Comparison of ENCODE assay signal across 15 cellular contexts in the genomic region with DNA sequence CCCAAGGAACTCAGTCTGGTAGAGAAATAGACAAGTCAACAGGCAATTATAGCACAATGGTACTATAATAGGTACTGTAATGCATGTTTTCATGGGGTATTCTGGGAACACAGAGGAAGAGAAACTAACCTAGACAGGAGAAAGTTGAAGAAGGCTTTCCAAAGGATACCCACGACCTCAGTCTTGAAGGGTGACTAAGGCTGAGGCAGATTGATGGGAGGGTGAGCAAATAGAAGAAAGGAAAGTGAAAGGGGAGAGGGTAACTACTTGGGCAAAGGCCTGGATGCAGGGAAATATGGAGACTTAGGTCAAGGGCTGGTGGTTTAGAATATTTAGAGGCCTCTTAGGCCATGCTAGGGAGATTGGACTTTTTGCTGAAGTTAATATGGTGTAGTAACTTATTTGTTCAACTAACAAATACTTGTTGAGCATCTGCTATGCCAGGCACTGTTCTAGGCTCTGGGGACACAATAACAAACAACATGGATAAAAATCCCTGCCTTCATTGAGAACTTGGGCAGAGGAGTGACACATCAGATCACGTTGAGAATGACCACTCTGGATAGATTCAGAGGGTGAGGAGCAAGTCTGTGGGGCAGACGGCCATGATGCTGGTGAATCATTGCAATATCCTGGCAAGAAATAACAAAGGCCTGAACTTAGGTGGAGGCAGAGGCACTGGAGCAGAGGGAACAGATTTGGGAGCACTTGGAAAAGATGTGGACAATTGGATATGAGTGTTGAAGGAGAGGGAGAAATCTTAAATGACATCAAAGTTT. TPM values are rescaled to one million over a fixed set of nuclear protein-coding genes. Genes with fewer than 3 reads are reported as not detected.
DNase-seq lines count a peak whose midpoint lies in the region; ATAC-seq and TF ChIP-seq lines count a peak whose summit lies in the region.
"Had no signal": no experiment of that assay in that cellular context is flagged by ENCODE, and none has a peak within 500 bp of the region (broad histone marks: within the 10 kb centered on the region; RNA-seq: fewer than 3 reads in every experiment).

No MANE protein-coding gene starts in this region.

- peak; percentile 38 for ATAC-seq in mucosa of descending colon
- ATAC-seq: lower lobe of right lung had no signal

- intact Hi-C loops in mucosa of descending colon (cut with DNase I, micrococcal nuclease) = no loop called here

- H3K4me3 ChIP-seq in cardiac fibroblast (replicated peaks in 1 of 2; ENCODE audit: low read depth in 2 of 2, low read length in 2 of 2) (no peak overlapping the region), mucosa of descending colon (no peak overlapping the region)
- H3K4me3 ChIP-seq: lower lobe of right lung, skin epidermis had no signal

- no peaks in the 10 kb centered on the region for H3K9me3 ChIP-seq in mucosa of descending colon
- H3K9me3 ChIP-seq: lower lobe of right lung had no signal

- TF ChIP-seq CTCF in cardiac fibroblast (IDR thresholded peaks at IDR 0.05; ENCODE audit: low read depth, low read length) (no peak), mucosa of descending colon (IDR thresholded peaks at IDR 0.05) (no peak)

- H3K36me3 ChIP-seq in mucosa of descending colon (ENCODE audit: low read depth) = no peaks in the 10 kb centered on the region
- H3K36me3 ChIP-seq: lower lobe of right lung had no signal

- DNase-seq in GM03348 (ENCODE audit: low spot score) (peak; percentile 52), NCI-H226 (peak; percentile 38), cardiac fibroblast (ENCODE audit: low read depth in 2 of 2) (peak; percentile 20 to 75), mucosa of descending colon (no peak), DMS153 treated with DMSO at 0.1 percent for 48 hours (lab: John Stamatoyannopoulos, UW; ENCODE audit: unreplicated experiment) (no peak), 8988T (no peak), NCI-H1417 treated with DMSO at 0.1 percent for 48 hours (lab: John Stamatoyannopoulos, UW) (no peak)
- DNase-seq: activated CD4-positive, alpha-beta T cell treated with anti-CD3 and anti-CD28 coated beads for 1 hour; activated T-cell treated with anti-CD3 and anti-CD28 coated beads, Interleukin-2, amount 50 U/mL, for 48 hours; hypothalamus; lower lobe of right lung; NCI-H1105; NCI-H446 treated with DMSO at 0.1 percent for 48 hours had no signal

- peaks cover 7% of the 10 kb centered on the region for H3K4me1 ChIP-seq in mucosa of descending colon (ENCODE audit: low read depth)
- H3K4me1 ChIP-seq: lower lobe of right lung had no signal

RNA-seq across cellular contexts. Expression of gene PLB1, which starts 56.4 kb away (rescaled TPM):
- total RNA-seq in mucosa of descending colon = 1 to 10 TPM; 2.4 to 4.9 (median 3.6) TPM
- total RNA-seq: OCI-LY7 had no signal

Comparison
In these comparisons a context has a peak if more than half of its experiments do, and no peak if none do; other contexts are left out.
1. DNase-seq: peak in GM03348 (single experiment), NCI-H226 (single experiment) and cardiac fibroblast (2 of 2); none in mucosa of descending colon (0 of 3), DMS153 treated with DMSO at 0.1 percent for 48 hours (single experiment), 8988T (single experiment) and NCI-H1417 treated with DMSO at 0.1 percent for 48 hours (single experiment).